In genomic region chr3:186746008-186746407, GRCh38 we compare ENCODE assay signal across 8 cellular contexts. TPM values are rescaled to one million over a fixed set of nuclear protein-coding genes. Genes with fewer than 3 reads are reported as not detected.
DNase-seq lines count a peak whose midpoint lies in the region; ATAC-seq and TF ChIP-seq lines count a peak whose summit lies in the region.

No MANE protein-coding gene starts in this region.

- TF ChIP-seq CTCF in DND-41 (IDR thresholded peaks at IDR 0.05; ENCODE audit: borderline replicate concordance, extremely low read depth, low read length, poor library complexity, severe bottlenecking) (no peak), endothelial cell (IDR thresholded peaks at IDR 0.05; ENCODE audit: unreplicated experiment) (no peak), spleen (IDR thresholded peaks at IDR 0.05 in 8 of 11, conservative IDR thresholded peaks at IDR 0.05 in 3 of 11) (no peak)
- TF ChIP-seq CTCF in CD8-positive, alpha-beta T cell (IDR thresholded peaks at IDR 0.05): no peak

- H3K27me3 Mint-ChIP-seq in endothelial cell (ENCODE audit: unreplicated experiment): no peaks in the 10 kb centered on the region
- H3K27me3 Mint-ChIP-seq in CD8-positive, alpha-beta T cell (ENCODE audit: low read depth): no peaks in the 10 kb centered on the region

- H4K20me1 ChIP-seq in DND-41 (ENCODE audit: insufficient read depth, low read length): no peaks in the 10 kb centered on the region

- no peak overlapping the region for H2AFZ ChIP-seq in DND-41 (ENCODE audit: low read depth, low read length)

- peaks cover 5% of the 10 kb centered on the region for H3K27me3 ChIP-seq in DND-41 (ENCODE audit: insufficient read depth, low read length, poor library complexity)
- H3K27me3 ChIP-seq in spleen (replicated peaks in 1 of 7): no peaks in the 10 kb centered on the region
- no peaks in the 10 kb centered on the region for H3K27me3 ChIP-seq in CD8-positive, alpha-beta T cell (ENCODE audit: insufficient read depth, low read length)

- H3K79me2 ChIP-seq in DND-41 (ENCODE audit: insufficient read depth, low read length): no peaks in the 10 kb centered on the region

- no peak overlapping the region for H3K4me3 ChIP-seq in DND-41 (ENCODE audit: low read depth in 1 of 2, low read length in 2 of 2)
- no peak overlapping the region for H3K4me3 ChIP-seq in spleen
- H3K4me3 ChIP-seq in CD8-positive, alpha-beta T cell (ENCODE audit: low read depth, low read length): no peak overlapping the region

- ATAC-seq in DND-41 (ENCODE audit: insufficient read depth, low read depth): 0 out of 3 replicates have a peak, but pooled peaks have one; percentile 39
- ATAC-seq in CD8-positive, alpha-beta T cell: no peak
- no peak for ATAC-seq in HG03571 (IDR thresholded peaks at IDR 0.05; ENCODE audit: unreplicated experiment)

- intact Hi-C loops in spleen (cut with DNase I; ENCODE audit: low total_unique reads): no loop called here
- intact Hi-C loops in CD8-positive, alpha-beta T cell (cut with DNase I, micrococcal nuclease): no loop called here

- WGBS in spleen, 5 donors: 23 to 29% (median 24%) methylated on average over 9 to 10 of the region's 10 CpGs

- H3K9me3 ChIP-seq in DND-41 (ENCODE audit: insufficient read depth, low read length, severe bottlenecking) (no peaks in the 10 kb centered on the region), spleen (no peaks in the 10 kb centered on the region)
- H3K9me3 ChIP-seq in CD8-positive, alpha-beta T cell (ENCODE audit: low read length): no peaks in the 10 kb centered on the region

- peaks cover 14% of the 10 kb centered on the region for H3K4me1 Mint-ChIP-seq in endothelial cell (ENCODE audit: unreplicated experiment)
- H3K4me1 Mint-ChIP-seq in CD8-positive, alpha-beta T cell (ENCODE audit: low read depth): peaks cover 2% of the 10 kb centered on the region

- DNase-seq in DND-41 (peak; percentile 12), NCI-H69 (lab: John Stamatoyannopoulos, UW) (peak; percentile 40), endothelial cell (ENCODE audit: low spot score) (peak; percentile 38), mucosa of gallbladder (ENCODE audit: low spot score) (peak; percentile 84), spleen (no peak)
- DNase-seq in stimulated activated CD4-positive, alpha-beta T cell treated with anti-CD3 and anti-CD28 coated beads, Interleukin-2, amount 100 ng/mL, for 24 hours: no peak
- DNase-seq in CD8-positive, alpha-beta T cell: no peak

- H3K27ac ChIP-seq in DND-41 (ENCODE audit: low read length) (no peak overlapping the region), spleen (no peak overlapping the region)
- H3K27ac ChIP-seq in CD8-positive, alpha-beta T cell (ENCODE audit: low read depth, low read length): no peak overlapping the region

- no peak for TF ChIP-seq POLR2A in spleen (IDR thresholded peaks at IDR 0.05)

- no peak overlapping the region for H3K4me2 ChIP-seq in DND-41 (ENCODE audit: insufficient read depth, low read length)

- H3K4me1 ChIP-seq in DND-41 (ENCODE audit: insufficient read depth, low read length) (no peaks in the 10 kb centered on the region), spleen (no peaks in the 10 kb centered on the region)
- no peaks in the 10 kb centered on the region for H3K4me1 ChIP-seq in CD8-positive, alpha-beta T cell (ENCODE audit: insufficient read depth, low read length)

- POLR2A ChIA-PET in CD8-positive, alpha-beta T cell (lab: Charles Lee): interaction anchor here (0.8 kb wide), 1 partner anchor 37 kb away, joined by 3 read pairs; the partner anchor contains the start of gene EIF4A2

- CTCF ChIA-PET in CD8-positive, alpha-beta T cell (lab: Charles Lee): interaction anchor here (1.3 kb wide), 1 partner anchor 129 kb away, joined by 3 read pairs; no protein-coding TSS in a partner anchor

- H3K36me3 ChIP-seq in DND-41 (ENCODE audit: insufficient read depth, low read length) (no peaks in the 10 kb centered on the region), spleen (no peaks in the 10 kb centered on the region)
- no peaks in the 10 kb centered on the region for H3K36me3 ChIP-seq in CD8-positive, alpha-beta T cell (ENCODE audit: insufficient read depth, low read length)

- H3K36me3 Mint-ChIP-seq in endothelial cell (ENCODE audit: low read depth, unreplicated experiment): no peaks in the 10 kb centered on the region
- H3K36me3 Mint-ChIP-seq in CD8-positive, alpha-beta T cell: peaks cover 10% of the 10 kb centered on the region

- H3K9ac ChIP-seq in DND-41 (ENCODE audit: low read depth, low read length): no peak overlapping the region

- no peak overlapping the region for H3K4me3 Mint-ChIP-seq in endothelial cell (ENCODE audit: unreplicated experiment)
- no peak overlapping the region for H3K4me3 Mint-ChIP-seq in CD8-positive, alpha-beta T cell

- H3K9me3 Mint-ChIP-seq in endothelial cell (ENCODE audit: unreplicated experiment): no peaks in the 10 kb centered on the region
- H3K9me3 Mint-ChIP-seq in CD8-positive, alpha-beta T cell: no peaks in the 10 kb centered on the region

- peak overlapping the region; percentile 81 for H3K27ac Mint-ChIP-seq in endothelial cell (ENCODE audit: unreplicated experiment)
- no peak overlapping the region for H3K27ac Mint-ChIP-seq in CD8-positive, alpha-beta T cell

RNA-seq across cellular contexts. Expression of gene KNG1, which starts 28.8 kb away (rescaled TPM):
- total RNA-seq in endothelial cell (ENCODE audit: unreplicated experiment) (not detected), mucosa of gallbladder (0.43 TPM), spleen (under 1 TPM in 1 of 7 donors, not detected in 6; 0.36 TPM)
- polyA plus RNA-seq in spleen: not detected
- not detected for total RNA-seq in CD8-positive, alpha-beta T cell

RNA-seq across cellular contexts. Expression of gene EIF4A2, which starts 37.4 kb away (rescaled TPM):
- 260 TPM for total RNA-seq in endothelial cell (ENCODE audit: unreplicated experiment)
- total RNA-seq in mucosa of gallbladder: 535 TPM
- total RNA-seq in spleen: 100 to 1,000 TPM; 255 to 512 (median 355) TPM
- 100 to 1,000 TPM; 354 to 397 (median 381) TPM for polyA plus RNA-seq in spleen
- 100 to 1,000 TPM; 934 to 978 TPM for total RNA-seq in CD8-positive, alpha-beta T cell

Comparison
In these comparisons a context has a peak if more than half of its experiments do, and no peak if none do; other contexts are left out.
1. DNase-seq: peak in DND-41 (single experiment), NCI-H69 (single experiment), endothelial cell (single experiment) and mucosa of gallbladder (single experiment); none in spleen (single experiment), stimulated activated CD4-positive, alpha-beta T cell treated with anti-CD3 and anti-CD28 coated beads, Interleukin-2, amount 100 ng/mL, for 24 hours (0 of 2) and CD8-positive, alpha-beta T cell (0 of 7).